Comparison of ENCODE assay signal across 29 cellular contexts in genomic region chr11:26608507-26609146, GRCh38. TPM values are rescaled to one million over a fixed set of nuclear protein-coding genes. Genes with fewer than 3 reads are reported as not detected.
A peak's percentile ranks its signal among the peaks of the same experiment; 100 is the strongest.
DNase-seq lines count a peak whose midpoint lies in the region; ATAC-seq, FAIRE-seq and TF ChIP-seq lines count a peak whose summit lies in the region.
"Had no signal": no experiment of that assay in that cellular context is flagged by ENCODE, and none has a peak within 500 bp of the region (broad histone marks: within the 10 kb centered on the region; RNA-seq: fewer than 3 reads in every experiment).

No MANE protein-coding gene starts in this region.

- H2BK12ac ChIP-seq in trophoblast cell (ENCODE audit: low read length) = no peak overlapping the region

- H3K27ac ChIP-seq in trophoblast cell (ENCODE audit: low read depth, low read length) = no peak overlapping the region
- H3K27ac ChIP-seq: RWPE1, thyroid gland had no signal

- no CpG with 5 or more reads among the region's 9 CpGs for WGBS in trophoblast cell (ENCODE audit: extremely low coverage, insufficient coverage, insufficient read length)

- no peaks in the 10 kb centered on the region for H3K79me1 ChIP-seq in trophoblast cell (ENCODE audit: low read length)

- no peak overlapping the region for H2AFZ ChIP-seq in trophoblast cell (ENCODE audit: insufficient read depth, low read length, poor library complexity)

- no peak overlapping the region for H3K4me2 ChIP-seq in trophoblast cell (ENCODE audit: low read length)

- FAIRE-seq in D721Med (lab: Jason Lieb, UNC) = no peak
- FAIRE-seq: colon, TTC549 had no signal

- no peak overlapping the region for H4K91ac ChIP-seq in trophoblast cell (ENCODE audit: low read depth, low read length)

- TF ChIP-seq CTCF in D721Med (IDR thresholded peaks at IDR 0.05; ENCODE audit: insufficient read depth, missing control alignments) (no peak), GM10266 (IDR thresholded peaks at IDR 0.05; ENCODE audit: control insufficient read depth, insufficient read depth, low read depth, missing control alignments) (no peak)

- no peak overlapping the region for H2BK5ac ChIP-seq in trophoblast cell (ENCODE audit: low read depth, low read length, poor library complexity)

- H4K8ac ChIP-seq in trophoblast cell (ENCODE audit: low read depth, low read length) = no peak overlapping the region

- H2BK120ac ChIP-seq in trophoblast cell (ENCODE audit: insufficient read depth, low read length, poor library complexity) = no peak overlapping the region

- peak; percentile 72 for DNase-seq in NCI-H82 (lab: John Stamatoyannopoulos, UW)
- no peak for DNase-seq in NCI-H82 treated with DMSO at 0.1 percent for 48 hours (lab: John Stamatoyannopoulos, UW; ENCODE audit: unreplicated experiment)
- DNase-seq in trophoblast cell = no peak
- no peak for DNase-seq in D721Med (ENCODE audit: insufficient read length, low spot score)
- no peak for DNase-seq in GM10266 (ENCODE audit: extremely low spot score)
- DNase-seq: 8988T; activated CD4-positive, alpha-beta memory T cell treated with anti-CD3 and anti-CD28 coated beads for 36 hours; activated CD4-positive, CD25-positive, alpha-beta regulatory T cell treated with anti-CD3 and anti-CD28 coated beads, Interleukin-2, amount 50 U/mL, for 72 hours; activated CD8-positive, alpha-beta memory T cell treated with anti-CD3 and anti-CD28 coated beads, Interleukin-2, amount 50 U/mL, for 4 hours; aorta; effector CD8-positive, alpha-beta T cell; GOT3; islet precursor cell; left ventricle myocardium superior; midbrain; naive thymus-derived CD4-positive, alpha-beta T cell; NCI-H1092 treated with DMSO at 0.1 percent for 48 hours; NCI-H1930; NCI-H345; NCI-H748 treated with DMSO at 0.1 percent for 48 hours; stimulated activated CD8-positive, alpha-beta memory T cell treated with anti-CD3 and anti-CD28 coated beads, Interleukin-4, amount 100 ng/mL, for 48 hours; stimulated activated naive CD8-positive, alpha-beta T cell treated with anti-CD3 and anti-CD28 coated beads, Interleukin-15, amount 100 ng/mL, for 72 hours; thyroid gland had no signal

- peak overlapping the region; percentile 13 for H3K4me3 ChIP-seq in trophoblast cell (ENCODE audit: low read depth, low read length)
- H3K4me3 ChIP-seq: thyroid gland had no signal

- ATAC-seq in HG02588 (IDR thresholded peaks at IDR 0.05; ENCODE audit: unreplicated experiment) (peak; percentile 45), HG03039 (IDR thresholded peaks at IDR 0.05; ENCODE audit: unreplicated experiment) (peak; percentile 22), HG03457 (IDR thresholded peaks at IDR 0.05; ENCODE audit: unreplicated experiment) (no peak)
- ATAC-seq: left ventricle myocardium superior; naive thymus-derived CD4-positive, alpha-beta T cell; stimulated activated naive CD8-positive, alpha-beta T cell treated with anti-CD3 and anti-CD28 coated beads, Interleukin-15, amount 100 ng/mL, for 72 hours had no signal

- H3K9ac ChIP-seq in trophoblast cell (ENCODE audit: low read length) = no peak overlapping the region

- no peak overlapping the region for H3K18ac ChIP-seq in trophoblast cell (ENCODE audit: low read length)

- no peaks in the 10 kb centered on the region for H3K36me3 ChIP-seq in trophoblast cell (ENCODE audit: control insufficient read depth in 1 of 2, insufficient read depth in 2 of 2, low read length in 2 of 2)
- H3K36me3 ChIP-seq: thyroid gland had no signal

- H3K79me2 ChIP-seq in trophoblast cell (ENCODE audit: control insufficient read depth, insufficient read depth, low read length, poor library complexity) = no peaks in the 10 kb centered on the region

- no peaks in the 10 kb centered on the region for H3K4me1 ChIP-seq in trophoblast cell (ENCODE audit: control insufficient read depth in 1 of 2, insufficient read depth in 2 of 2, low read length in 2 of 2)
- H3K4me1 ChIP-seq: thyroid gland had no signal

- H3K23ac ChIP-seq in trophoblast cell (ENCODE audit: low read length) = no peak overlapping the region

- H3K27me3 ChIP-seq in trophoblast cell (ENCODE audit: insufficient read depth, low read length) = no peaks in the 10 kb centered on the region
- H3K27me3 ChIP-seq: thyroid gland had no signal

- H3K14ac ChIP-seq in trophoblast cell (ENCODE audit: low read length) = no peak overlapping the region

- H2AK5ac ChIP-seq in trophoblast cell (ENCODE audit: low read length) = no peak overlapping the region

- no peak overlapping the region for H3K4ac ChIP-seq in trophoblast cell (ENCODE audit: low read depth, low read length)

- no peak overlapping the region for H4K12ac ChIP-seq in trophoblast cell (ENCODE audit: low read depth, low read length)

- H3K9me3 ChIP-seq in trophoblast cell (ENCODE audit: insufficient read depth, low read depth, low read length) = no peaks in the 10 kb centered on the region
- H3K9me3 ChIP-seq: thyroid gland had no signal

RNA-seq across cellular contexts. Expression of gene MUC15, which starts 36.6 kb away (rescaled TPM):
- 433 and 477 TPM in 2 replicates for polyA plus RNA-seq in trophoblast cell (2013)
- polyA plus RNA-seq: aorta; naive thymus-derived CD4-positive, alpha-beta T cell had no signal
